21 cellular contexts compared by ENCODE assay signal in the genomic region with DNA sequence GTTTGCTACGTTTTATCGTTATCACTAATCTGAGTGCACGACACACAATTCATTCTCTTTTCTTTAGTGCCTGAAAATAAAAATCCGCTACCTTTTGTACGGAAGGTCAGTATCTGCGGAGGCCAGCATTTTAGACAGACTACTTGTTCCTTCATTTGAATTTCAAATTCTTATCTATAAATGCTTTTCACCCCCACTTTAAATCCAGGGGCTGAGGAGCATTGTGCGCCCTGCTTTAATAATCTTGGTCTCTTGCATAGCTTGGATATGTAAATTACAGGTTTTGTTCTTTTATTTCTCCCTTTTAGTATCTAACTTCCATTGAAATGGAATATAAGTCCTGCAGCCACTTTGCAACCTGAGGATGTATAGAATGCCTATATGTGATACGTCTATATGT. TPM values are rescaled to one million over a fixed set of nuclear protein-coding genes. Genes with fewer than 3 reads are reported as not detected.
A peak's percentile ranks its signal among the peaks of the same experiment; 100 is the strongest.
DNase-seq lines count a peak whose midpoint lies in the region; ATAC-seq and TF ChIP-seq lines count a peak whose summit lies in the region.
"Had no signal": no experiment of that assay in that cellular context is flagged by ENCODE, and none has a peak within 500 bp of the region (broad histone marks: within the 10 kb centered on the region; RNA-seq: fewer than 3 reads in every experiment).

No MANE protein-coding gene starts in this region.

- H4K20me1 ChIP-seq in neural progenitor cell (ENCODE audit: low read depth): no peaks in the 10 kb centered on the region
- H4K20me1 ChIP-seq: BLaER1 had no signal

- WGBS in right cardiac atrium: 72% methylated on average over 8 of the region's 8 CpGs
- WGBS in esophagus muscularis mucosa: 95% methylated on average over 8 of the region's 8 CpGs

- peak overlapping the region; percentile 67 for H3K27ac ChIP-seq in left ventricle myocardium inferior (replicated peaks)
- no peak overlapping the region for H3K27ac ChIP-seq in right cardiac atrium (ENCODE audit: low read length)
- peak overlapping the region; percentile 93 for H3K27ac ChIP-seq in RWPE2 (ENCODE audit: poor library complexity, severe bottlenecking)
- no peak overlapping the region for H3K27ac ChIP-seq in neural progenitor cell
- H3K27ac ChIP-seq in esophagus muscularis mucosa (replicated peaks in 1 of 4): peak overlapping the region in 1 of 4 donors; percentile 64
- H3K27ac ChIP-seq: BLaER1 had no signal

- H3K36me3 Mint-ChIP-seq in neural progenitor cell: peaks cover 7% of the 10 kb centered on the region
- H3K36me3 Mint-ChIP-seq in activated T-cell treated with anti-CD3 and anti-CD28 coated beads, Interleukin-2, amount 50 U/mL, for 24 hours (ENCODE audit: low read depth): no peaks in the 10 kb centered on the region
- H3K36me3 Mint-ChIP-seq: CD4-positive, CD25-positive, alpha-beta regulatory T cell had no signal

- TF ChIP-seq EP300 in esophagus muscularis mucosa (IDR thresholded peaks at IDR 0.05): no peak

- H3K9me3 Mint-ChIP-seq in neural progenitor cell: no peaks in the 10 kb centered on the region
- H3K9me3 Mint-ChIP-seq in activated T-cell treated with anti-CD3 and anti-CD28 coated beads, Interleukin-2, amount 50 U/mL, for 24 hours: no peaks in the 10 kb centered on the region
- H3K9me3 Mint-ChIP-seq: CD4-positive, CD25-positive, alpha-beta regulatory T cell had no signal

- no peak overlapping the region for H2AFZ ChIP-seq in neural progenitor cell (replicated peaks)

- ATAC-seq in right cardiac atrium: no peak
- no peak for ATAC-seq in RWPE2 (ENCODE audit: low read depth)
- no peak for ATAC-seq in GM18511 (IDR thresholded peaks at IDR 0.05; ENCODE audit: unreplicated experiment)

- H3K27ac Mint-ChIP-seq in neural progenitor cell: peak overlapping the region; percentile 55
- no peak overlapping the region for H3K27ac Mint-ChIP-seq in activated T-cell treated with anti-CD3 and anti-CD28 coated beads, Interleukin-2, amount 50 U/mL, for 24 hours
- H3K27ac Mint-ChIP-seq: CD4-positive, CD25-positive, alpha-beta regulatory T cell had no signal

- TF ChIP-seq POLR2A in esophagus muscularis mucosa (IDR thresholded peaks at IDR 0.05; ENCODE audit: low read depth): no peak

- no peak for TF ChIP-seq CTCF in left ventricle myocardium inferior (IDR thresholded peaks at IDR 0.05; ENCODE audit: borderline replicate concordance)
- TF ChIP-seq CTCF in RWPE2 (IDR thresholded peaks at IDR 0.05; ENCODE audit: poor library complexity, severe bottlenecking): no peak
- no peak for TF ChIP-seq CTCF in neural progenitor cell (IDR thresholded peaks at IDR 0.05)
- no peak for TF ChIP-seq CTCF in esophagus muscularis mucosa (IDR thresholded peaks at IDR 0.05)

- H3K9me3 ChIP-seq in left ventricle myocardium inferior (replicated peaks) (no peaks in the 10 kb centered on the region), right cardiac atrium (ENCODE audit: control insufficient read depth, low read length) (no peaks in the 10 kb centered on the region), RWPE2 (ENCODE audit: severe bottlenecking) (no peaks in the 10 kb centered on the region), neural progenitor cell (ENCODE audit: low read depth) (no peaks in the 10 kb centered on the region), esophagus muscularis mucosa (no peaks in the 10 kb centered on the region)
- H3K9me3 ChIP-seq: BLaER1, SK-N-SH had no signal

- H3K27me3 ChIP-seq in left ventricle myocardium inferior (ENCODE audit: low read depth): no peaks in the 10 kb centered on the region
- no peaks in the 10 kb centered on the region for H3K27me3 ChIP-seq in right cardiac atrium (ENCODE audit: control insufficient read depth, insufficient read depth)
- no peaks in the 10 kb centered on the region for H3K27me3 ChIP-seq in RWPE2 (ENCODE audit: insufficient read depth, poor library complexity, severe bottlenecking)
- H3K27me3 ChIP-seq in neural progenitor cell: no peaks in the 10 kb centered on the region
- H3K27me3 ChIP-seq in esophagus muscularis mucosa: no peaks in the 10 kb centered on the region
- H3K27me3 ChIP-seq: BLaER1 had no signal

- H3K79me2 ChIP-seq in neural progenitor cell (ENCODE audit: low read depth): no peaks in the 10 kb centered on the region

- H3F3A ChIP-seq in neural progenitor cell (ENCODE audit: low read depth): no peaks in the 10 kb centered on the region

- H3K4me3 Mint-ChIP-seq in neural progenitor cell: no peak overlapping the region
- H3K4me3 Mint-ChIP-seq in activated T-cell treated with anti-CD3 and anti-CD28 coated beads, Interleukin-2, amount 50 U/mL, for 24 hours: no peak overlapping the region
- H3K4me3 Mint-ChIP-seq: CD4-positive, CD25-positive, alpha-beta regulatory T cell had no signal

- H3K4me1 Mint-ChIP-seq in neural progenitor cell: peaks cover 62% of the 10 kb centered on the region
- H3K4me1 Mint-ChIP-seq in activated T-cell treated with anti-CD3 and anti-CD28 coated beads, Interleukin-2, amount 50 U/mL, for 24 hours (ENCODE audit: low read depth): no peaks in the 10 kb centered on the region
- H3K4me1 Mint-ChIP-seq: CD4-positive, CD25-positive, alpha-beta regulatory T cell had no signal

- H3K36me3 ChIP-seq in left ventricle myocardium inferior (peaks cover 6% of the 10 kb centered on the region), RWPE2 (ENCODE audit: low read depth) (peaks cover 35% of the 10 kb centered on the region), neural progenitor cell (no peaks in the 10 kb centered on the region), esophagus muscularis mucosa (peaks cover 0 to 4% (median 0%) of the 10 kb centered on the region in 4 donors)
- H3K36me3 ChIP-seq: BLaER1 had no signal

- DNase-seq in left ventricle myocardium inferior (no peak), right cardiac atrium (no peak), RWPE2 (ENCODE audit: low spot score) (no peak), neural progenitor cell (ENCODE audit: low spot score) (no peak), esophagus muscularis mucosa (ENCODE audit: extremely low spot score) (no peak)
- DNase-seq in activated T-cell treated with anti-CD3 and anti-CD28 coated beads, Interleukin-2, amount 50 U/mL, for 24 hours: no peak
- DNase-seq: CD4-positive, CD25-positive, alpha-beta regulatory T cell; DMS153; DND-41; H7; NCI-H1092 treated with DMSO at 0.1 percent for 48 hours; NCI-H1436; NCI-H187; NCI-H2081 treated with DMSO at 0.1 percent for 48 hours; NCI-H2171; NCI-H226; NCI-H510A; NCI-H69; SK-N-SH had no signal

- H3K27me3 Mint-ChIP-seq in neural progenitor cell (ENCODE audit: insufficient read depth, low read depth): no peaks in the 10 kb centered on the region
- peaks cover 31% of the 10 kb centered on the region for H3K27me3 Mint-ChIP-seq in activated T-cell treated with anti-CD3 and anti-CD28 coated beads, Interleukin-2, amount 50 U/mL, for 24 hours

- no peak overlapping the region for H3K9ac ChIP-seq in neural progenitor cell
- H3K9ac ChIP-seq: BLaER1, SK-N-SH had no signal

- no peak overlapping the region for H3K4me2 ChIP-seq in neural progenitor cell
- H3K4me2 ChIP-seq: BLaER1, SK-N-SH had no signal

- H3K4me1 ChIP-seq in left ventricle myocardium inferior (peaks cover 100% of the 10 kb centered on the region), right cardiac atrium (ENCODE audit: control insufficient read depth, insufficient read depth, low read length) (peaks cover 26% of the 10 kb centered on the region), RWPE2 (ENCODE audit: insufficient read depth, poor library complexity, severe bottlenecking) (peaks cover 21% of the 10 kb centered on the region), neural progenitor cell (peaks cover 14% of the 10 kb centered on the region), esophagus muscularis mucosa (peaks cover 81 to 90% (median 83%) of the 10 kb centered on the region in 4 donors)
- H3K4me1 ChIP-seq: BLaER1 had no signal

- intact Hi-C loops in left ventricle myocardium inferior (cut with micrococcal nuclease) (no loop called here), right cardiac atrium (cut with DNase I) (no loop called here), esophagus muscularis mucosa (cut with DNase I) (no loop called here)

- no peak overlapping the region for H3K4me3 ChIP-seq in left ventricle myocardium inferior
- H3K4me3 ChIP-seq in right cardiac atrium (ENCODE audit: low read length): no peak overlapping the region
- H3K4me3 ChIP-seq in RWPE2 (ENCODE audit: severe bottlenecking): no peak overlapping the region
- H3K4me3 ChIP-seq in neural progenitor cell: no peak overlapping the region
- H3K4me3 ChIP-seq in esophagus muscularis mucosa: no peak overlapping the region
- H3K4me3 ChIP-seq: BLaER1 had no signal

RNA-seq across cellular contexts. Expression of gene NRP1, which starts 44.7 kb away (rescaled TPM):
- 168 TPM for total RNA-seq in left ventricle myocardium inferior
- total RNA-seq in right cardiac atrium: 10 to 100 TPM; 92.2 to 98.8 (median 94.3) TPM
- polyA plus RNA-seq in right cardiac atrium: 37.7 TPM
- 1.9 and 2.0 TPM in 2 replicates for total RNA-seq in neural progenitor cell (ENCODE audit: low replicate concordance)
- 10 to 100 TPM; 36.5 to 64.4 (median 54.1) TPM for total RNA-seq in esophagus muscularis mucosa
- total RNA-seq: CD4-positive, CD25-positive, alpha-beta regulatory T cell had no signal

Comparison
In these comparisons a context has a peak if more than half of its experiments do, and no peak if none do; other contexts are left out.
1. H3K27ac ChIP-seq: peak in left ventricle myocardium inferior (single experiment) and RWPE2 (single experiment); none in right cardiac atrium (single experiment) and neural progenitor cell (single experiment).
2. RNA of gene NRP1, which starts 44.7 kb away (total RNA-seq): 168 TPM in left ventricle myocardium inferior (single experiment), 92.2 to 98.8 TPM in right cardiac atrium and 36.5 to 64.4 TPM in esophagus muscularis mucosa; 1.9 to 2.0 TPM in neural progenitor cell; every median in the first group is over 10 times any median in the second.